26 cellular contexts compared by ENCODE assay signal in the genomic region with DNA sequence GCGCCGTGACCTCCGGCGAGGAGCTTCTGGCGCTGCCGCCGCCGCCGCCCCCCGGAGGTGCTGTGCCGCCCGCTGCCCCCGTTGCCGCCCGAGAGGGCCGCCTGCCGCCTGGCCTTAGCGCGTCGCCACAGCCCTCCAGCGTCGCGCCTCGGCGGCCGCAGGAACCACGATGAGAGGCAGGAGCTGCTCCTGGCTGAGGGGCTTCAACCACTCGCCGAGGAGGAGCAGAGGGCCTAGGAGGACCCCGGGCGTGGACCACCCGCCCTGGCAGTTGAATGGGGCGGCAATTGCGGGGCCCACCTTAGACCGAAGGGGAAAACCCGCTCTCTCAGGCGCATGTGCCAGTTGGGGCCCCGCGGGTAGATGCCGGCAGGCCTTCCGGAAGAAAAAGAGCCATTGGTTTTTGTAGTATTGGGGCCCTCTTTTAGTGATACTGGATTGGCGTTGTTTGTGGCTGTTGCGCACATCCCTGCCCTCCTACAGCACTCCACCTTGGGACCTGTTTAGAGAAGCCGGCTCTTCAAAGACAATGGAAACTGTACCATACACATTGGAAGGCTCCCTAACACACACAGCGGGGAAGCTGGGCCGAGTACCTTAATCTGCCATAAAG. TPM values are rescaled to one million over a fixed set of nuclear protein-coding genes. Genes with fewer than 3 reads are reported as not detected.
DNase-seq lines count a peak whose midpoint lies in the region; ATAC-seq, FAIRE-seq and TF ChIP-seq lines count a peak whose summit lies in the region.
"Had no signal": no experiment of that assay in that cellular context is flagged by ENCODE, and none has a peak within 500 bp of the region (broad histone marks: within the 10 kb centered on the region; RNA-seq: fewer than 3 reads in every experiment).

No MANE protein-coding gene starts in this region.

- H3K4me2 ChIP-seq in GM12878 (ENCODE audit: control insufficient read depth, insufficient read depth): 0 out of 2 replicates have a peak overlapping the region, but pooled peaks have one; percentile 17

- intact Hi-C loops in GM12878 (cut with micrococcal nuclease; ENCODE audit: unreplicated experiment): no loop called here

- no peaks in the 10 kb centered on the region for H3K9me3 Mint-ChIP-seq in stimulated activated naive CD8-positive, alpha-beta T cell treated with anti-CD3 and anti-CD28 coated beads, Interleukin-15, amount 100 ng/mL, for 72 hours
- H3K9me3 Mint-ChIP-seq: CD4-positive, alpha-beta T cell had no signal

- in situ Hi-C loops in GM12878 (cut with MboI): no loop called here

- WGBS in GM12878 (ENCODE audit: insufficient coverage, insufficient replicate concordance, low lambda C conversion rate, missing lambda C conversion rate): 27% methylated on average over 41 of the region's 46 CpGs

- no peaks in the 10 kb centered on the region for H3K79me2 ChIP-seq in GM12878 (ENCODE audit: control insufficient read depth, insufficient read depth, low read length)
- H3K79me2 ChIP-seq: parathyroid adenoma had no signal

- SMC1A ChIA-PET in GM12878 (lab: Charles Lee; ENCODE audit: uncharacterized antibody, unreplicated experiment): no interaction called here

- no peak for ATAC-seq in stimulated activated naive CD8-positive, alpha-beta T cell treated with anti-CD3 and anti-CD28 coated beads, Interleukin-15, amount 100 ng/mL, for 72 hours
- no peak for ATAC-seq in stimulated activated naive CD8-positive, alpha-beta T cell treated with anti-CD3 and anti-CD28 coated beads, Interleukin-15, Interleukin-2, amounts not matched to agents 100 U/mL and 50 U/mL, for 24 hours
- ATAC-seq in GM12878 (no peak), GM19351 (IDR thresholded peaks at IDR 0.05; ENCODE audit: unreplicated experiment) (no peak)
- ATAC-seq: activated CD4-positive, CD25-positive, alpha-beta regulatory T cell treated with anti-CD3 and anti-CD28 coated beads, Interleukin-2, amount 50 U/mL, for 24 hours; HepG2; left cardiac atrium; naive thymus-derived CD8-positive, alpha-beta T cell; Panc1 had no signal

- H4K20me1 ChIP-seq in GM12878 (ENCODE audit: control insufficient read depth, insufficient read depth): no peaks in the 10 kb centered on the region

- H3K36me3 ChIP-seq in GM12878 (ENCODE audit: control insufficient read depth in 2 of 2, insufficient read depth in 2 of 2, low read length in 1 of 2): no peaks in the 10 kb centered on the region
- H3K36me3 ChIP-seq: breast epithelium, sigmoid colon, suprapubic skin had no signal

- no peak overlapping the region for H3K27ac Mint-ChIP-seq in stimulated activated naive CD8-positive, alpha-beta T cell treated with anti-CD3 and anti-CD28 coated beads, Interleukin-15, amount 100 ng/mL, for 72 hours
- H3K27ac Mint-ChIP-seq: CD4-positive, alpha-beta T cell; naive thymus-derived CD8-positive, alpha-beta T cell had no signal

- POLR2A ChIA-PET in GM12878 (lab: Charles Lee): interaction anchor here (1.0 kb wide), 1 partner anchor 9 kb away, joined by 6 read pairs; no protein-coding TSS in a partner anchor

- no peak for FAIRE-seq in GM12878 (lab: Jason Lieb, UNC)
- FAIRE-seq: colon, HepG2, urothelium cell line had no signal

- H3K27ac ChIP-seq in GM12878 (ENCODE audit: control insufficient read depth, insufficient read depth): no peak overlapping the region
- H3K27ac ChIP-seq: breast epithelium, HL-60, parathyroid adenoma, sigmoid colon, suprapubic skin had no signal

- TF ChIP-seq RAD21 in GM12878 (IDR thresholded peaks at IDR 0.05; ENCODE audit: insufficient read depth, low read depth, low read length): no peak

- RAD21 ChIA-PET in GM12878 (lab: Charles Lee; ENCODE audit: unreplicated experiment): interaction anchor here (0.9 to 1.0 kb wide), 2 partner anchors 9 to 28 kb away, joined by 4 read pairs; no protein-coding TSS in a partner anchor

- peaks cover 77% of the 10 kb centered on the region for H3K4me1 Mint-ChIP-seq in stimulated activated naive CD8-positive, alpha-beta T cell treated with anti-CD3 and anti-CD28 coated beads, Interleukin-15, amount 100 ng/mL, for 72 hours

- peaks cover 99% of the 10 kb centered on the region for H3K27me3 Mint-ChIP-seq in stimulated activated naive CD8-positive, alpha-beta T cell treated with anti-CD3 and anti-CD28 coated beads, Interleukin-15, amount 100 ng/mL, for 72 hours

- no peak for TF ChIP-seq CTCF in GM12878 (IDR thresholded peaks at IDR 0.05 in 2 of 3, conservative IDR thresholded peaks at IDR 0.05 in 1 of 3; ENCODE audit: control insufficient read depth in 2 of 3, extremely low read depth in 1 of 3, insufficient read depth in 1 of 3, low read depth in 3 of 3, low read length in 3 of 3)

- no peak overlapping the region for H3K4me3 Mint-ChIP-seq in stimulated activated naive CD8-positive, alpha-beta T cell treated with anti-CD3 and anti-CD28 coated beads, Interleukin-15, amount 100 ng/mL, for 72 hours
- H3K4me3 Mint-ChIP-seq: CD4-positive, alpha-beta T cell had no signal

- DNase-seq in stimulated activated naive CD8-positive, alpha-beta T cell treated with anti-CD3 and anti-CD28 coated beads, Interleukin-15, amount 100 ng/mL, for 72 hours: peak; percentile 27
- no peak for DNase-seq in stimulated activated naive CD8-positive, alpha-beta T cell treated with anti-CD3 and anti-CD28 coated beads, Interleukin-15, Interleukin-2, amounts not matched to agents 100 U/mL and 50 U/mL, for 24 hours
- DNase-seq in GM12878 (ENCODE audit: low read depth, low spot score) (no peak), islet precursor cell (peak; percentile 54), NCI-H69 (lab: John Stamatoyannopoulos, UW) (no peak), SK-N-DZ (ENCODE audit: low spot score) (no peak), CD1c-positive myeloid dendritic cell (ENCODE audit: extremely low spot score) (no peak)
- DNase-seq: CD4-positive, alpha-beta T cell; left cardiac atrium; naive thymus-derived CD8-positive, alpha-beta T cell; NCI-H1105 treated with DMSO at 0.1 percent for 48 hours; SIG-M5; sigmoid colon had no signal

- no TSS peak for BruUV-seq in GM12878 (replicated peaks; lab: Mats Ljungman, UMichigan)

- H2AFZ ChIP-seq in GM12878 (ENCODE audit: control insufficient read depth, low read depth, low read length): no peak overlapping the region
- H2AFZ ChIP-seq: parathyroid adenoma had no signal

- peaks cover 33 to 61% of the 10 kb centered on the region in 2 experiments for H3K27me3 ChIP-seq in GM12878 (replicated peaks in 1 of 2; ENCODE audit: control insufficient read depth in 2 of 2, insufficient read depth in 2 of 2, low read length in 1 of 2)

- H3K9me3 ChIP-seq in GM12878 (replicated peaks; ENCODE audit: control insufficient read depth, insufficient read depth, low read length): peaks cover 2% of the 10 kb centered on the region; the same call in 1 of the 3 replicates
- H3K9me3 ChIP-seq: breast epithelium, sigmoid colon, suprapubic skin had no signal

- no peak for TF ChIP-seq EP300 in GM12878 (IDR thresholded peaks at IDR 0.05; ENCODE audit: borderline replicate concordance in 1 of 2, control insufficient read depth in 1 of 2, low read depth in 2 of 2, low read length in 2 of 2)

- TF ChIP-seq POLR2A in GM12878 (IDR thresholded peaks at IDR 0.05; ENCODE audit: low read depth, low read length): no peak

- CTCF ChIA-PET in GM12878 (lab: Yijun Ruan, JAX): interaction anchor here (0.6 to 1.2 kb wide), 3 partner anchors 29 to 49 kb away, joined by 3 to 7 read pairs (median 3); no protein-coding TSS in a partner anchor

- H3K9ac ChIP-seq in GM12878 (ENCODE audit: control insufficient read depth, insufficient read depth, low read length): no peak overlapping the region
- H3K9ac ChIP-seq: parathyroid adenoma had no signal

- H3K4me1 ChIP-seq in GM12878 (ENCODE audit: control insufficient read depth, insufficient read depth, low read length): no peaks in the 10 kb centered on the region
- H3K4me1 ChIP-seq: breast epithelium, parathyroid adenoma had no signal

- no peak overlapping the region for H3K4me3 ChIP-seq in GM12878
- H3K4me3 ChIP-seq: breast epithelium, sigmoid colon, suprapubic skin had no signal

RNA-seq across cellular contexts. Expression of a gene that starts 4.8 kb away (rescaled TPM):
- not detected in 2 replicates for total RNA-seq in GM12878 (2013; cell fraction: nucleolus; rRNA removed)
- total RNA-seq in GM12878 (2014; rRNA removed): not detected in 2 replicates
- total RNA-seq in GM12878 (2014; rRNA removed; fragmentation: Illumina TruSeq; extraction: Trizol): not detected in 2 replicates
- total RNA-seq in GM12878 (2021): not detected in 2 replicates
- polyA plus RNA-seq in GM12878 (2011; ENCODE audit: low read depth): not detected
- 0.03 and 0.09 TPM in 2 replicates for polyA plus RNA-seq in GM12878 (2011; rRNA removed)
- polyA plus RNA-seq in GM12878 (2011; cell fraction: cytosol; rRNA removed): 0.03 TPM in 1 of 2 replicates, not detected in the other
- 0.07 TPM in 1 of 2 replicates, not detected in the other for polyA plus RNA-seq in GM12878 (2011; cell fraction: nucleus; rRNA removed)
- 0.06 and 0.08 TPM in 2 replicates for polyA plus RNA-seq in GM12878 (2012)
- polyA plus RNA-seq in GM12878 (2014; fragmentation: Illumina TruSeq; extraction: Trizol): not detected in 2 replicates
- under 1 TPM in 1 of 2 experiments, not detected in 1; 0.02 TPM for polyA plus RNA-seq in GM12878 (2014; fragmentation: Nextera tagmentation; extraction: Ambion mirVana)
- polyA plus RNA-seq in GM12878 (2014; rRNA removed): not detected in 2 replicates
- not detected for polyA plus RNA-seq in GM12878 (2016; fragmentation: Nextera tagmentation; extraction: Ambion mirVana)
- not detected in 2 replicates for polyA minus RNA-seq in GM12878 (2011; rRNA and poly(A)+ RNA removed)
- polyA minus RNA-seq in GM12878 (2011; cell fraction: cytosol; rRNA and poly(A)+ RNA removed): not detected in 2 replicates
- not detected in 2 replicates for polyA minus RNA-seq in GM12878 (2011; cell fraction: nucleus; rRNA and poly(A)+ RNA removed)
- polyA plus RNA-seq in SK-N-DZ (2014; cell fraction: cytosol; rRNA removed): not detected in 2 replicates
- polyA plus RNA-seq in SK-N-DZ (2014; cell fraction: nucleus; rRNA removed): not detected in 2 replicates
- total RNA-seq: breast epithelium; CD4-positive, alpha-beta T cell; glomerular endothelial cell; left cardiac atrium; mesenteric fat pad; naive thymus-derived CD8-positive, alpha-beta T cell; sigmoid colon; suprapubic skin had no signal
- polyA plus RNA-seq: AG04450; HepG2; naive thymus-derived CD8-positive, alpha-beta T cell had no signal

RNA-seq across cellular contexts. Expression of a gene that starts 44.5 kb away (rescaled TPM):
- not detected in 2 replicates for total RNA-seq in GM12878 (2013; cell fraction: nucleolus; rRNA removed)
- not detected in 2 replicates for total RNA-seq in GM12878 (2014; rRNA removed)
- total RNA-seq in GM12878 (2014; rRNA removed; fragmentation: Illumina TruSeq; extraction: Trizol): not detected in 2 replicates
- total RNA-seq in GM12878 (2021): 0.15 TPM in 1 of 2 replicates, not detected in the other
- not detected for polyA plus RNA-seq in GM12878 (2011; ENCODE audit: low read depth)
- polyA plus RNA-seq in GM12878 (2011; rRNA removed): not detected in 2 replicates
- polyA plus RNA-seq in GM12878 (2011; cell fraction: cytosol; rRNA removed): not detected in 2 replicates
- not detected in 2 replicates for polyA plus RNA-seq in GM12878 (2011; cell fraction: nucleus; rRNA removed)
- not detected in 2 replicates for polyA plus RNA-seq in GM12878 (2012)
- not detected in 2 replicates for polyA plus RNA-seq in GM12878 (2014; fragmentation: Illumina TruSeq; extraction: Trizol)
- not detected for polyA plus RNA-seq in GM12878 (2014; fragmentation: Nextera tagmentation; extraction: Ambion mirVana)
- not detected in 2 replicates for polyA plus RNA-seq in GM12878 (2014; rRNA removed)
- not detected for polyA plus RNA-seq in GM12878 (2016; fragmentation: Nextera tagmentation; extraction: Ambion mirVana)
- polyA minus RNA-seq in GM12878 (2011; rRNA and poly(A)+ RNA removed): not detected in 2 replicates
- polyA minus RNA-seq in GM12878 (2011; cell fraction: cytosol; rRNA and poly(A)+ RNA removed): not detected in 2 replicates
- 0.10 TPM in 1 of 2 replicates, not detected in the other for polyA minus RNA-seq in GM12878 (2011; cell fraction: nucleus; rRNA and poly(A)+ RNA removed)
- not detected in 2 replicates for polyA plus RNA-seq in SK-N-DZ (2014; cell fraction: cytosol; rRNA removed)
- not detected in 2 replicates for polyA plus RNA-seq in SK-N-DZ (2014; cell fraction: nucleus; rRNA removed)
- total RNA-seq: CD4-positive, alpha-beta T cell; glomerular endothelial cell; left cardiac atrium; naive thymus-derived CD8-positive, alpha-beta T cell; sigmoid colon; suprapubic skin had no signal
- polyA plus RNA-seq: AG04450; HepG2; naive thymus-derived CD8-positive, alpha-beta T cell had no signal

Comparison
In these comparisons a context has a peak if more than half of its experiments do, and no peak if none do; other contexts are left out.
1. DNase-seq: peak in stimulated activated naive CD8-positive, alpha-beta T cell treated with anti-CD3 and anti-CD28 coated beads, Interleukin-15, amount 100 ng/mL, for 72 hours (2 of 2) and islet precursor cell (single experiment); none in stimulated activated naive CD8-positive, alpha-beta T cell treated with anti-CD3 and anti-CD28 coated beads, Interleukin-15, Interleukin-2, amounts not matched to agents 100 U/mL and 50 U/mL, for 24 hours (single experiment), GM12878 (single experiment), NCI-H69 (single experiment), SK-N-DZ (single experiment) and CD1c-positive myeloid dendritic cell (single experiment).